ENCODE assay signal across 9 cellular contexts in genomic region chr10:95289003-95289920, GRCh38. TPM values are rescaled to one million over a fixed set of nuclear protein-coding genes. Genes with fewer than 3 reads are reported as not detected.
A peak's percentile ranks its signal among the peaks of the same experiment; 100 is the strongest.
DNase-seq lines count a peak whose midpoint lies in the region; ATAC-seq and TF ChIP-seq lines count a peak whose summit lies in the region.
"Had no signal": no experiment of that assay in that cellular context is flagged by ENCODE, and none has a peak within 500 bp of the region (broad histone marks: within the 10 kb centered on the region; RNA-seq: fewer than 3 reads in every experiment).

No MANE protein-coding gene starts in this region.

- H3K4ac ChIP-seq in neuronal stem cell (ENCODE audit: low read length): no peak overlapping the region

- H3K79me1 ChIP-seq in neuronal stem cell (ENCODE audit: low read depth, low read length): no peaks in the 10 kb centered on the region

- TF ChIP-seq POLR2A in uterus (IDR thresholded peaks at IDR 0.05): no peak

- H2AK5ac ChIP-seq in neuronal stem cell (ENCODE audit: low read depth, low read length): no peak overlapping the region

- H2BK5ac ChIP-seq in neuronal stem cell (ENCODE audit: low read length): no peak overlapping the region

- DNase-seq in GM12864 (ENCODE audit: low read depth): no peak
- peak; percentile 25 to 49 for DNase-seq in NCI-H2081 (lab: John Stamatoyannopoulos, UW)
- no peak for DNase-seq in brain microvascular endothelial cell
- no peak for DNase-seq in left lung
- DNase-seq in uterus: no peak
- DNase-seq in neuronal stem cell (ENCODE audit: low spot score): no peak
- DNase-seq in DMS79 treated with DMSO at 0.1 percent for 48 hours (lab: John Stamatoyannopoulos, UW): no peak
- DNase-seq in putamen (ENCODE audit: low spot score): no peak

- H4K91ac ChIP-seq in neuronal stem cell (ENCODE audit: low read depth, low read length, poor library complexity): no peak overlapping the region

- peak; percentile 47 for TF ChIP-seq CTCF in GM12864 (IDR thresholded peaks at IDR 0.05; ENCODE audit: low read depth, low read length, missing control alignments)
- TF ChIP-seq CTCF in brain microvascular endothelial cell (IDR thresholded peaks at IDR 0.05; ENCODE audit: low read depth, low read length, missing control alignments): peak; percentile 27
- no peak for TF ChIP-seq CTCF in left lung (IDR thresholded peaks at IDR 0.05)
- peak in 2 of 4 experiments; percentile 6 to 19 for TF ChIP-seq CTCF in uterus (IDR thresholded peaks at IDR 0.05)

- H2BK120ac ChIP-seq in neuronal stem cell (ENCODE audit: low read depth, low read length): no peak overlapping the region

- in situ Hi-C loops in brain microvascular endothelial cell (cut with HindIII; ENCODE audit: low pct_ligation_motif_present, low sequenced_read_pairs): no loop called here

- H4K8ac ChIP-seq in neuronal stem cell (ENCODE audit: low read depth, low read length): no peak overlapping the region

- no peak overlapping the region for H2BK12ac ChIP-seq in neuronal stem cell (ENCODE audit: low read length)

- no peak overlapping the region for H2BK15ac ChIP-seq in neuronal stem cell (ENCODE audit: low read length)

- H3K4me2 ChIP-seq in neuronal stem cell (ENCODE audit: insufficient read depth, low read length, poor library complexity, severe bottlenecking): no peak overlapping the region

- H3K9me3 ChIP-seq in left lung (no peaks in the 10 kb centered on the region), uterus (no peaks in the 10 kb centered on the region), neuronal stem cell (replicated peaks in 1 of 2; ENCODE audit: control insufficient read depth in 2 of 2, insufficient read depth in 1 of 2, low read depth in 1 of 2, low read length in 2 of 2) (no peaks in the 10 kb centered on the region)

- no peak overlapping the region for H3K27ac ChIP-seq in brain microvascular endothelial cell
- H3K27ac ChIP-seq in left lung: peak overlapping the region; percentile 87 to 91
- peak overlapping the region; percentile 83 to 88 for H3K27ac ChIP-seq in uterus
- no peak overlapping the region for H3K27ac ChIP-seq in neuronal stem cell (replicated peaks; ENCODE audit: low read length)
- H3K27ac ChIP-seq: VCaP had no signal

- H3K27me3 ChIP-seq in brain microvascular endothelial cell (replicated peaks): no peaks in the 10 kb centered on the region
- peaks cover 0 to 27% of the 10 kb centered on the region in 2 donors for H3K27me3 ChIP-seq in left lung
- no peaks in the 10 kb centered on the region for H3K27me3 ChIP-seq in uterus
- peaks cover 2 to 82% (median 22%) of the 10 kb centered on the region in 3 experiments for H3K27me3 ChIP-seq in neuronal stem cell (ENCODE audit: control insufficient read depth in 3 of 3, insufficient read depth in 3 of 3, low read depth in 1 of 3, low read length in 3 of 3)

- H3K36me3 ChIP-seq in brain microvascular endothelial cell (replicated peaks) (no peaks in the 10 kb centered on the region), left lung (no peaks in the 10 kb centered on the region), uterus (no peaks in the 10 kb centered on the region), neuronal stem cell (replicated peaks in 1 of 2; ENCODE audit: control insufficient read depth in 2 of 2, insufficient read depth in 2 of 2, low read length in 2 of 2) (no peaks in the 10 kb centered on the region)

- intact Hi-C loops in left lung (cut with DNase I): no loop called here
- intact Hi-C loops in uterus (cut with DNase I; ENCODE audit: low total_unique reads): no loop called here

- no peak overlapping the region for H3K18ac ChIP-seq in neuronal stem cell (ENCODE audit: low read length)

- no CpG with 5 or more reads among the region's 12 CpGs for WGBS in neuronal stem cell (ENCODE audit: extremely low coverage in 2 of 2, insufficient read length in 2 of 2, insufficient replicate concordance in 1 of 2), 2 donors

- H3K4me3 ChIP-seq in GM12864 (ENCODE audit: low read depth, low read length) (peak overlapping the region; percentile 96), brain microvascular endothelial cell (ENCODE audit: low read depth, low read length) (peak overlapping the region; percentile 73), left lung (peak overlapping the region; percentile 61 to 92), uterus (peak overlapping the region; percentile 79 to 83), neuronal stem cell (ENCODE audit: low read length in 2 of 2) (no peak overlapping the region)

- H3K9ac ChIP-seq in neuronal stem cell (ENCODE audit: low read depth, low read length, poor library complexity): no peak overlapping the region

- H2AFZ ChIP-seq in neuronal stem cell (ENCODE audit: low read length): no peak overlapping the region

- ATAC-seq in left lung: peak; percentile 30

- H3K4me1 ChIP-seq in left lung: peaks cover 7 to 58% of the 10 kb centered on the region in 2 donors
- peaks cover 0 to 3% of the 10 kb centered on the region in 2 donors for H3K4me1 ChIP-seq in uterus
- peaks cover 0 to 5% of the 10 kb centered on the region in 2 donors for H3K4me1 ChIP-seq in neuronal stem cell (ENCODE audit: control insufficient read depth in 2 of 2, insufficient read depth in 1 of 2, low read depth in 1 of 2, low read length in 2 of 2)

- H3K23ac ChIP-seq in neuronal stem cell (ENCODE audit: low read depth, low read length, poor library complexity): no peak overlapping the region

- no peak overlapping the region for H3K14ac ChIP-seq in neuronal stem cell (ENCODE audit: low read length)

RNA-seq across cellular contexts. Expression of gene PDLIM1, which starts 1.5 kb away (rescaled TPM):
- total RNA-seq in left lung (100 to 1,000 TPM; 176 to 268 TPM), uterus (100 to 1,000 TPM in 2 of 4 donors, 10 to 100 TPM in 2; 14.0 to 192 (median 86.7) TPM)
- polyA plus RNA-seq in neuronal stem cell (2013, experiment 1 of 2): 24.2 TPM
- 22.2 TPM for polyA plus RNA-seq in neuronal stem cell (2013, experiment 2 of 2)

Comparison
In these comparisons a context has a peak if more than half of its experiments do, and no peak if none do; other contexts are left out.
1. DNase-seq: peak in NCI-H2081 (2 of 2); none in GM12864 (single experiment), brain microvascular endothelial cell (single experiment), left lung (0 of 2), uterus (0 of 2), neuronal stem cell (single experiment), DMS79 treated with DMSO at 0.1 percent for 48 hours (single experiment) and putamen (single experiment).
2. H3K4me3 ChIP-seq: peak in GM12864 (single experiment), brain microvascular endothelial cell (single experiment), left lung (2 of 2) and uterus (2 of 2); none in neuronal stem cell (0 of 2).
3. CTCF ChIP-seq: peak in GM12864 (single experiment) and brain microvascular endothelial cell (single experiment); none in left lung (0 of 2).
4. H3K27ac ChIP-seq: peak in left lung (2 of 2) and uterus (2 of 2); none in brain microvascular endothelial cell (single experiment) and neuronal stem cell (single experiment).